Comparison of ENCODE assay signal across 1 cellular context in genomic region chr11:16840951-16841350, GRCh38.
TF ChIP-seq lines count a peak whose summit lies in the region.

No MANE protein-coding gene starts in this region.

TF ChIP-seq in GM23338, 12 proteins besides CTCF, POLR2A, EP300 and RAD21 (continued from another document):
- TF ChIP-seq REST (IDR thresholded peaks at IDR 0.05; ENCODE audit: unreplicated experiment) = no peak
- no peak for TF ChIP-seq ZNF114 (CRISPR knock-in tag; IDR thresholded peaks at IDR 0.05)
- TF ChIP-seq POLR2AphosphoS5 (IDR thresholded peaks at IDR 0.05; ENCODE audit: low read depth) = no peak
TF ChIP-seq in GM23338: peak in this region for 0.
